Comparison of ENCODE assay signal across 15 cellular contexts in the genomic region with DNA sequence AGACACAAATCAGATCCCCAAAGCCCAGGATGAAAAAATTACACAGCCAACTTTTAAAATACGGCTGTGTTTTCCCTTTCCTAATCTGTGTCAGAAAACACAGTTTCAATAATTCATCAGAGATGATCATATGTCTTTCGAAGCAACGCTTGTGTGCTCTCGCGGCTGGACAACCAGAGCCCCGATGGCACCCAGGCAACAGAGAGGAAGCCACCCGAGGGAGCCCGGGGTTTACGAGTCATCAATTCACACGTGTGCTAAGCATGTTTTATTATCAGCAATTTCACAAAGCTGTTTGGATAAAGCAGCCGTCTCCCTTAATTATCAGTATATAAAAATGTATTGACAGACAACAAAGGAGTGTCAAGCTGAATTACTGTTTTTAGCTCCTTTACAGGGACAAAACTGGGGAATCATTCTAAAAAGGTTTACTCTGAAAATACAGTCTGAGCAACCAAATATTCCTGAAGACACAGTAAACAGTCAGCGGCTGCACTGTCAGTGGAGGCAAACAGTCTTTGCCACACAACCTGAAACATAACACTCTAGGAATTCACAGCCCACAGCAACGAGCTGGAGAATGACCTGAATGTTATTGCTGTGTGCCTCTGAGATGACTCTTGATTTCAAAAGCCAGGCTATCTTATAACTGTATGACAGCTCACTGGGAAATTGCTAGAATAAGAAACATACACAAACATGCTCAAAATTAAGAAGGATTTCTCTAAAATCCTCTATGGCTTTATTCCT.
A peak's percentile ranks its signal among the peaks of the same experiment; 100 is the strongest.
DNase-seq lines count a peak whose midpoint lies in the region; ATAC-seq and TF ChIP-seq lines count a peak whose summit lies in the region.
"Had no signal": no experiment of that assay in that cellular context is flagged by ENCODE, and none has a peak within 500 bp of the region (broad histone marks: within the 10 kb centered on the region; RNA-seq: fewer than 3 reads in every experiment).

No MANE protein-coding gene starts in this region.

- H3K27me3 Mint-ChIP-seq in osteocyte (ENCODE audit: unreplicated experiment), result no peaks in the 10 kb centered on the region
- H3K27me3 Mint-ChIP-seq: activated CD4-positive, alpha-beta T cell treated with anti-CD3 and anti-CD28 coated beads, Interleukin-2, amount 10 ng/mL, durations not matched to agents 7 days and 5 days had no signal

- DNase-seq in ELR (ENCODE audit: low read depth) (peak; percentile 8), SJSA1 (ENCODE audit: low read depth in 1 of 2, low spot score in 2 of 2) (peak; percentile 60 to 63), fibroblast of villous mesenchyme (ENCODE audit: low read depth) (peak; percentile 46), osteocyte (ENCODE audit: extremely low spot score, unreplicated experiment) (no peak), NCI-H2107 (lab: John Stamatoyannopoulos, UW) (no peak), NCI-H1048 (lab: John Stamatoyannopoulos, UW) (no peak)
- no peak for DNase-seq in stimulated activated naive CD4-positive, alpha-beta T cell (lab: John Stamatoyannopoulos, UW)
- DNase-seq: activated CD4-positive, alpha-beta T cell treated with anti-CD3 and anti-CD28 coated beads, Interleukin-2, amount 10 ng/mL, durations not matched to agents 7 days and 5 days; effector memory CD4-positive, alpha-beta T cell; naive thymus-derived CD8-positive, alpha-beta T cell; NCI-H446 treated with DMSO at 0.1 percent for 48 hours had no signal

- no peak for TF ChIP-seq CTCF in fibroblast of villous mesenchyme (IDR thresholded peaks at IDR 0.05; ENCODE audit: insufficient read depth, low read depth, low read length)
- TF ChIP-seq CTCF in osteocyte (IDR thresholded peaks at IDR 0.05), result no peak

- H3K27ac Mint-ChIP-seq in osteocyte (ENCODE audit: unreplicated experiment), result peak overlapping the region; percentile 21
- H3K27ac Mint-ChIP-seq: activated CD4-positive, alpha-beta T cell treated with anti-CD3 and anti-CD28 coated beads, Interleukin-2, amount 10 ng/mL, durations not matched to agents 7 days and 5 days; naive thymus-derived CD8-positive, alpha-beta T cell; T-helper 1 cell treated with Interleukin-12 subunit alpha and Interleukin-12 subunit beta and Interleukin-4 antibody, amounts not matched to agents 30 μg/mL and 1 μg/mL, for 36 hours had no signal

- no peaks in the 10 kb centered on the region for H3K27me3 ChIP-seq in SJSA1 (replicated peaks)

- H3K4me1 Mint-ChIP-seq in osteocyte (ENCODE audit: unreplicated experiment), result peaks cover 35% of the 10 kb centered on the region
- H3K4me1 Mint-ChIP-seq: activated CD4-positive, alpha-beta T cell treated with anti-CD3 and anti-CD28 coated beads, Interleukin-2, amount 10 ng/mL, durations not matched to agents 7 days and 5 days; naive thymus-derived CD8-positive, alpha-beta T cell had no signal

- ATAC-seq in HG02642 (IDR thresholded peaks at IDR 0.05; ENCODE audit: poor library complexity, unreplicated experiment), result no peak
- ATAC-seq: naive thymus-derived CD8-positive, alpha-beta T cell; Panc1 had no signal

- H3K4me3 Mint-ChIP-seq in osteocyte (ENCODE audit: unreplicated experiment), result no peak overlapping the region
- H3K4me3 Mint-ChIP-seq: activated CD4-positive, alpha-beta T cell treated with anti-CD3 and anti-CD28 coated beads, Interleukin-2, amount 10 ng/mL, durations not matched to agents 7 days and 5 days; naive thymus-derived CD8-positive, alpha-beta T cell; T-helper 1 cell treated with Interleukin-12 subunit alpha and Interleukin-12 subunit beta and Interleukin-4 antibody, amounts not matched to agents 30 μg/mL and 1 μg/mL, for 36 hours had no signal

- H3K36me3 ChIP-seq in SJSA1, result no peaks in the 10 kb centered on the region

- H3K4me3 ChIP-seq in SJSA1 (no peak overlapping the region), fibroblast of villous mesenchyme (ENCODE audit: low read depth, low read length) (no peak overlapping the region)
- H3K4me3 ChIP-seq: skin epidermis had no signal

- no peaks in the 10 kb centered on the region for H3K9me3 Mint-ChIP-seq in osteocyte (ENCODE audit: unreplicated experiment)
- H3K9me3 Mint-ChIP-seq: activated CD4-positive, alpha-beta T cell treated with anti-CD3 and anti-CD28 coated beads, Interleukin-2, amount 10 ng/mL, durations not matched to agents 7 days and 5 days; naive thymus-derived CD8-positive, alpha-beta T cell; T-helper 1 cell treated with Interleukin-12 subunit alpha and Interleukin-12 subunit beta and Interleukin-4 antibody, amounts not matched to agents 30 μg/mL and 1 μg/mL, for 36 hours had no signal

- H3K9me3 ChIP-seq in SJSA1 (replicated peaks), result no peaks in the 10 kb centered on the region

- H3K36me3 Mint-ChIP-seq in osteocyte (ENCODE audit: unreplicated experiment), result peaks cover 13% of the 10 kb centered on the region
- H3K36me3 Mint-ChIP-seq: naive thymus-derived CD8-positive, alpha-beta T cell had no signal

- H3K27ac ChIP-seq in SJSA1, result peak overlapping the region; percentile 27

- peaks cover 37% of the 10 kb centered on the region for H3K4me1 ChIP-seq in SJSA1 (replicated peaks)

Comparison
In these comparisons a context has a peak if more than half of its experiments do, and no peak if none do; other contexts are left out.
1. DNase-seq: peak in ELR (single experiment), SJSA1 (2 of 2) and fibroblast of villous mesenchyme (single experiment); none in osteocyte (single experiment), NCI-H2107 (single experiment), stimulated activated naive CD4-positive, alpha-beta T cell (0 of 6) and NCI-H1048 (single experiment).